ENCODE assay signal across 8 cellular contexts in the genomic region with DNA sequence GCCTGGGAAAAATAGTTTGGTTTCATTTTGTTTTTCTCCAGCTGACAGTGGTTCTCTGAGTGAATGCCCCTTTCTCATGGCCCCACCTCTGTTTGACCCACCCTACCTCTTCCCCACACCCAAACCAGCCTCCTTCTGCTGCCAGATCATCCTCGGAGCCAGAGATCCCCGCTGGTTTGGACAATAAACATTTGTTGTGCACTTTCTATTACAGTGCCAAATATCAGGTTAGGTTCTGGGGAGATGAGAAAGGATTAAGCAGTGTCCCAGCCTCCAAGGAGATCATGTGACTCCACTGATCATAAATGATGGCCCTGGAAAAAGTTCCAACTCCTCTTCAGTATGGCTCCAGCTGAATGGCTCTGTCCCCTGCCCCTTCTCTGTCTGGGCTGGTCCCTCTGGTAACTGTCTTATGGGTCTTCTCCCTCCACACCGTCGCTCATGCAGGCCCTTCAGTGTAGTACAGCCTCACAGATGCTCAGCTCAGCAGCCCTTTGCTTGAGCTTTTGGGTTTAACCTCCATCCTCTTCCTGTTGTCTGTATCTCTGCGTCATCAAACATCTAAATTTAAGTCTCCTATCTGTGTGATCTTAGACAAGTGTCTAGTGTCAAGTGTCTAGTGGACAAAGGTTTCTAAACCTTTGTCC. TPM values are rescaled to one million over a fixed set of nuclear protein-coding genes. Genes with fewer than 3 reads are reported as not detected.
DNase-seq lines count a peak whose midpoint lies in the region; ATAC-seq and TF ChIP-seq lines count a peak whose summit lies in the region.

No MANE protein-coding gene starts in this region.

- WGBS in esophagus squamous epithelium, 2 donors = 52 to 62% methylated on average over 5 of the region's 5 CpGs

- peak; percentile 40 to 41 for DNase-seq in activated CD4-positive, alpha-beta T cell treated with anti-CD3 and anti-CD28 coated beads, Interleukin-2, amount 50 U/mL, for 48 hours
- DNase-seq in esophagus squamous epithelium (lab: John Stamatoyannopoulos, UW) = no peak
- DNase-seq in stimulated activated naive CD4-positive, alpha-beta T cell (lab: John Stamatoyannopoulos, UW) = peak; percentile 46 to 81 (median 62)
- DNase-seq in NOMO-1 (lab: John Stamatoyannopoulos, UW; ENCODE audit: unreplicated experiment in 2 of 2) = no peak
- no peak for DNase-seq in stimulated activated CD4-positive, alpha-beta T cell treated with anti-CD3 and anti-CD28 coated beads, Interleukin-2, amount 100 ng/mL, for 48 hours
- DNase-seq in COLO829 (ENCODE audit: low spot score) = no peak

- H3K36me3 ChIP-seq in esophagus squamous epithelium = no peaks in the 10 kb centered on the region

- peaks cover 7 to 40% (median 16%) of the 10 kb centered on the region in 3 donors for H3K4me1 ChIP-seq in esophagus squamous epithelium

- H3K4me3 ChIP-seq in esophagus squamous epithelium = peak overlapping the region in 2 of 4 donors; percentile 11 to 22

- TF ChIP-seq POLR2A in esophagus squamous epithelium (IDR thresholded peaks at IDR 0.05) = peak in 1 of 4 donors; percentile 59

- H3K9me3 ChIP-seq in esophagus squamous epithelium = no peaks in the 10 kb centered on the region

- no peaks in the 10 kb centered on the region for H3K27me3 ChIP-seq in esophagus squamous epithelium

- peak overlapping the region; percentile 49 to 89 (median 78) for H3K27ac ChIP-seq in esophagus squamous epithelium

- intact Hi-C loops in esophagus squamous epithelium (cut with DNase I) = no loop called here

- no peak for TF ChIP-seq CTCF in esophagus squamous epithelium (IDR thresholded peaks at IDR 0.05)

- ATAC-seq in GM21447 (IDR thresholded peaks at IDR 0.05; ENCODE audit: unreplicated experiment) (peak; percentile 18), HG02763 (IDR thresholded peaks at IDR 0.05; ENCODE audit: unreplicated experiment) (no peak)

RNA-seq across cellular contexts. Expression of a gene that starts 17.1 kb away (rescaled TPM):
- total RNA-seq in esophagus squamous epithelium = 1,000 to 10,000 TPM in 1 of 4 donors, 100 to 1,000 TPM in 3; 284 to 1,204 (median 702) TPM

RNA-seq across cellular contexts. Expression of a gene that starts 44.3 kb away (rescaled TPM):
- total RNA-seq in esophagus squamous epithelium = 10 to 100 TPM in 2 of 4 donors, 1 to 10 TPM in 2; 7.5 to 40.4 (median 12.1) TPM

Comparison
In these comparisons a context has a peak if more than half of its experiments do, and no peak if none do; other contexts are left out.
1. DNase-seq: peak in activated CD4-positive, alpha-beta T cell treated with anti-CD3 and anti-CD28 coated beads, Interleukin-2, amount 50 U/mL, for 48 hours (2 of 2) and stimulated activated naive CD4-positive, alpha-beta T cell (6 of 6); none in esophagus squamous epithelium (single experiment), NOMO-1 (0 of 2), stimulated activated CD4-positive, alpha-beta T cell treated with anti-CD3 and anti-CD28 coated beads, Interleukin-2, amount 100 ng/mL, for 48 hours (0 of 2) and COLO829 (single experiment).